In genomic region chr2:24075915-24076848, GRCh38 we compare ENCODE assay signal across 8 cellular contexts. TPM values are rescaled to one million over a fixed set of nuclear protein-coding genes. Genes with fewer than 3 reads are reported as not detected.
DNase-seq lines count a peak whose midpoint lies in the region; ATAC-seq, FAIRE-seq and TF ChIP-seq lines count a peak whose summit lies in the region.

TSS of gene SF3B6 (minus strand) at chr2:24076326. CDS start at chr2:24076229, 97 bp downstream.

- peaks cover 51% of the 10 kb centered on the region for H3K79me2 ChIP-seq in Loucy (ENCODE audit: insufficient read depth, low read length)

- no peaks in the 10 kb centered on the region for H3K9me2 ChIP-seq in Loucy (replicated peaks; ENCODE audit: low read depth, low read length)

- no peak for TF ChIP-seq CTCF in Loucy (conservative IDR thresholded peaks at IDR 0.05; ENCODE audit: low read length)
- no peak for TF ChIP-seq CTCF in fibroblast of mammary gland (conservative IDR thresholded peaks at IDR 0.05; ENCODE audit: control insufficient read depth, insufficient read depth, low read depth, low read length)

- ATAC-seq in naive thymus-derived CD8-positive, alpha-beta T cell: peak; percentile 81 to 82

- peak within 1 kb of the TSS; percentile 96 to 100 (median 99) for H3K4me3 Mint-ChIP-seq in naive thymus-derived CD8-positive, alpha-beta T cell

- DNase-seq in EL (peak; percentile 99), H54 (ENCODE audit: insufficient read length, low spot score) (peak; percentile 90), fibroblast of mammary gland (ENCODE audit: low read depth) (peak; percentile 98)
- peak; percentile 99 for DNase-seq in activated T-helper 9 cell treated with anti-CD3 and anti-CD28 coated beads, Interleukin-2, amount 50 U/mL, for 16 hours (ENCODE audit: low read depth)
- DNase-seq in naive thymus-derived CD8-positive, alpha-beta T cell: peak; percentile 97 to 100 (median 100)
- peak; percentile 98 to 100 (median 100) for DNase-seq in stimulated activated naive CD4-positive, alpha-beta T cell (lab: John Stamatoyannopoulos, UW)

- no peaks in the 10 kb centered on the region for H3K27me3 ChIP-seq in Loucy (ENCODE audit: insufficient read depth, low read length, poor library complexity, severe bottlenecking)

- no peaks in the 10 kb centered on the region; the same call in 1 of the 2 replicates for H3K36me3 ChIP-seq in Loucy (ENCODE audit: insufficient read depth, low read length)

- H3K4me3 ChIP-seq in Loucy (ENCODE audit: low read length, poor library complexity, severe bottlenecking) (peak within 1 kb of the TSS; percentile 77), fibroblast of mammary gland (ENCODE audit: control insufficient read depth, low read depth, low read length) (peak within 1 kb of the TSS; percentile 99)

- peak within 1 kb of the TSS; percentile 78 for H3K9ac ChIP-seq in Loucy (ENCODE audit: low read depth, low read length, poor library complexity, severe bottlenecking)

- H3K4me1 ChIP-seq in Loucy (ENCODE audit: insufficient read depth, low read length, poor library complexity, severe bottlenecking): peaks cover 41% of the 10 kb centered on the region

- TF ChIP-seq POLR2A in H54 (IDR thresholded peaks at IDR 0.05; ENCODE audit: low read depth, low read length) (peak; percentile 71), Raji (IDR thresholded peaks at IDR 0.05; ENCODE audit: insufficient read depth, low read depth, low read length) (peak; percentile 97)

- H3F3A ChIP-seq in Loucy (ENCODE audit: low read depth): no peaks in the 10 kb centered on the region; the same call in 1 of the 2 replicates

- POLR2A ChIA-PET in naive thymus-derived CD8-positive, alpha-beta T cell (lab: Charles Lee): interaction anchor here (0.6 to 5.9 kb wide), 10 partner anchors 9 to 717 kb away, joined by 3 to 98 read pairs (median 4); partner anchors contain the start of genes ATAD2B, FKBP1B, TP53I3 and UBXN2A

- peaks cover 0 to 37% (median 3%) of the 10 kb centered on the region in 3 donors for H3K36me3 Mint-ChIP-seq in naive thymus-derived CD8-positive, alpha-beta T cell

- peaks cover 13 to 40% (median 35%) of the 10 kb centered on the region in 4 donors for H3K4me1 Mint-ChIP-seq in naive thymus-derived CD8-positive, alpha-beta T cell

- H3K27me3 Mint-ChIP-seq in naive thymus-derived CD8-positive, alpha-beta T cell: no peaks in the 10 kb centered on the region

- no peaks in the 10 kb centered on the region for H3K9me3 ChIP-seq in Loucy (ENCODE audit: insufficient read depth, low read depth, low read length)

- H3K27ac Mint-ChIP-seq in naive thymus-derived CD8-positive, alpha-beta T cell: peak within 1 kb of the TSS; percentile 94 to 100 (median 99)

- H2AFZ ChIP-seq in Loucy (ENCODE audit: low read length): peak within 1 kb of the TSS; percentile 66

- FAIRE-seq in H54 (lab: Jason Lieb, UNC): peak; percentile 94

- no peaks in the 10 kb centered on the region for H3K9me3 Mint-ChIP-seq in naive thymus-derived CD8-positive, alpha-beta T cell

- H3K4me2 ChIP-seq in Loucy (ENCODE audit: low read depth, low read length, poor library complexity, severe bottlenecking): peak within 1 kb of the TSS; percentile 83

- peaks cover 22% of the 10 kb centered on the region for H4K20me1 ChIP-seq in Loucy (ENCODE audit: insufficient read depth, low read length, poor library complexity, severe bottlenecking)

RNA-seq across cellular contexts. Expression of gene SF3B6, which starts in this region (rescaled TPM):
- total RNA-seq in naive thymus-derived CD8-positive, alpha-beta T cell: 10 to 100 TPM; 55.8 to 57.7 TPM
- 100 to 1,000 TPM; 161 to 208 (median 195) TPM for polyA plus RNA-seq in naive thymus-derived CD8-positive, alpha-beta T cell

Comparison
In these comparisons a context has a peak if more than half of its experiments do, and no peak if none do; other contexts are left out.
1. Peak in every context shown above with its lines: DNase-seq, ATAC-seq and H3K4me3 ChIP-seq.